22 cellular contexts compared by ENCODE assay signal in genomic region chr3:64365877-64366276, GRCh38.
DNase-seq lines count a peak whose midpoint lies in the region; ATAC-seq, FAIRE-seq and TF ChIP-seq lines count a peak whose summit lies in the region.
"Had no signal": no experiment of that assay in that cellular context is flagged by ENCODE, and none has a peak within 500 bp of the region (broad histone marks: within the 10 kb centered on the region; RNA-seq: fewer than 3 reads in every experiment).

No MANE protein-coding gene starts in this region.

- H4K20me1 ChIP-seq in IMR-90 (ENCODE audit: insufficient read depth, low read length) (peaks cover 5% of the 10 kb centered on the region; the same call in 1 of the 2 replicates), H1 (replicated peaks in 1 of 2; ENCODE audit: control insufficient read depth in 1 of 2, insufficient read depth in 2 of 2, low read length in 2 of 2) (no peaks in the 10 kb centered on the region), SK-N-SH (ENCODE audit: insufficient read depth) (no peaks in the 10 kb centered on the region)
- H4K20me1 ChIP-seq: BLaER1 treated with 17β-estradiol and CSF1 and Interleukin-3, amounts not matched to agents 10 nM and 100 nM had no signal

- H3F3A ChIP-seq in SK-N-SH (replicated peaks; ENCODE audit: insufficient read depth): no peaks in the 10 kb centered on the region

- TF ChIP-seq CTCF in IMR-90 (conservative IDR thresholded peaks at IDR 0.05; ENCODE audit: low read depth, low read length) (no peak), H1 (IDR thresholded peaks at IDR 0.05; ENCODE audit: control extremely low read depth in 1 of 3, insufficient read depth in 1 of 3, low read depth in 1 of 3, low read length in 3 of 3) (no peak), SK-N-SH (IDR thresholded peaks at IDR 0.05) (no peak)

- H3K27ac ChIP-seq in IMR-90 (ENCODE audit: insufficient read depth, low read length) (no peak overlapping the region), H1 (ENCODE audit: low read depth, low read length) (no peak overlapping the region), neuronal stem cell (replicated peaks; ENCODE audit: low read length) (no peak overlapping the region), SK-N-SH (ENCODE audit: low read depth in 2 of 2, low read length in 1 of 2) (no peak overlapping the region)
- H3K27ac ChIP-seq: 22Rv1; A549; BLaER1 treated with 17β-estradiol and CSF1 and Interleukin-3, amounts not matched to agents 10 nM and 100 nM; C4-2B had no signal

- TF ChIP-seq POLR2A in IMR-90 (IDR thresholded peaks at IDR 0.05; ENCODE audit: low read depth, low read length) (no peak), H1 (IDR thresholded peaks at IDR 0.05; ENCODE audit: control extremely low read depth in 1 of 2, low read depth in 2 of 2, low read length in 2 of 2) (no peak)

- no peak overlapping the region for H2AFZ ChIP-seq in IMR-90 (replicated peaks; ENCODE audit: low read length, poor library complexity)
- no peak overlapping the region for H2AFZ ChIP-seq in H1 (ENCODE audit: low read length)
- H2AFZ ChIP-seq in neuronal stem cell (ENCODE audit: low read length): no peak overlapping the region
- no peak overlapping the region for H2AFZ ChIP-seq in SK-N-SH (ENCODE audit: low read depth)

- H3K23ac ChIP-seq in IMR-90 (ENCODE audit: low read depth, low read length): no peak overlapping the region
- no peak overlapping the region for H3K23ac ChIP-seq in H1 (ENCODE audit: insufficient read length)
- H3K23ac ChIP-seq in neuronal stem cell (ENCODE audit: low read depth, low read length, poor library complexity): no peak overlapping the region

- no peak overlapping the region for H4K5ac ChIP-seq in IMR-90 (ENCODE audit: low read depth, low read length)
- H4K5ac ChIP-seq in H1 (ENCODE audit: insufficient read length, low read depth, low read length): no peak overlapping the region

- no peak overlapping the region for H2BK20ac ChIP-seq in IMR-90 (ENCODE audit: low read depth, low read length)
- no peak overlapping the region for H2BK20ac ChIP-seq in H1 (ENCODE audit: low read length)

- FAIRE-seq in H1 (lab: Jason Lieb, UNC): no peak
- FAIRE-seq: A549, D721Med, G401.6, GM12891, GM19239 had no signal

- H3K36me3 ChIP-seq in IMR-90 (ENCODE audit: control insufficient read depth, insufficient read depth, low read length) (no peaks in the 10 kb centered on the region), H1 (ENCODE audit: control insufficient read depth in 2 of 4, insufficient read depth in 4 of 4, low read length in 3 of 4) (no peaks in the 10 kb centered on the region), neuronal stem cell (replicated peaks in 1 of 2; ENCODE audit: control insufficient read depth in 2 of 2, insufficient read depth in 2 of 2, low read length in 2 of 2) (no peaks in the 10 kb centered on the region), SK-N-SH (replicated peaks in 1 of 2; ENCODE audit: control insufficient read depth in 1 of 2, insufficient read depth in 2 of 2, low read length in 1 of 2) (no peaks in the 10 kb centered on the region)
- H3K36me3 ChIP-seq: BLaER1 treated with 17β-estradiol and CSF1 and Interleukin-3, amounts not matched to agents 10 nM and 100 nM had no signal

- no peaks in the 10 kb centered on the region; the same call in 1 of the 2 replicates for H3K4me1 ChIP-seq in IMR-90 (ENCODE audit: control insufficient read depth, insufficient read depth, low read length)
- peaks cover 0 to 3% (median 0%) of the 10 kb centered on the region in 4 experiments; a peak in 1 of 7 replicates for H3K4me1 ChIP-seq in H1 (replicated peaks in 1 of 4; ENCODE audit: control insufficient read depth in 3 of 4, insufficient read depth in 4 of 4, low read length in 3 of 4)
- no peaks in the 10 kb centered on the region for H3K4me1 ChIP-seq in neuronal stem cell (ENCODE audit: control insufficient read depth in 2 of 2, insufficient read depth in 1 of 2, low read depth in 1 of 2, low read length in 2 of 2)
- H3K4me1 ChIP-seq in SK-N-SH (ENCODE audit: control insufficient read depth in 1 of 2, insufficient read depth in 2 of 2, low read depth in 1 of 2, low read length in 1 of 2): peaks cover 0 to 4% of the 10 kb centered on the region in 2 experiments; a peak in 1 of 4 replicates
- H3K4me1 ChIP-seq: A549; BLaER1 treated with 17β-estradiol and CSF1 and Interleukin-3, amounts not matched to agents 10 nM and 100 nM; Caco-2 had no signal

- POLR2A ChIA-PET in IMR-90 (lab: Charles Lee; ENCODE audit: unreplicated experiment): no interaction called here
- POLR2A ChIA-PET in H1 (lab: Charles Lee; ENCODE audit: partially characterized antibody): no interaction called here
- POLR2A ChIA-PET in SK-N-SH (lab: Yijun Ruan, JAX): no interaction called here

- H2BK5ac ChIP-seq in IMR-90 (ENCODE audit: low read depth, low read length, poor library complexity, severe bottlenecking) (no peak overlapping the region), H1 (ENCODE audit: low read depth, low read length) (no peak overlapping the region), neuronal stem cell (ENCODE audit: low read length) (no peak overlapping the region)

- peaks cover 4% of the 10 kb centered on the region; the same call in 1 of the 2 replicates for H3K9me1 ChIP-seq in IMR-90 (ENCODE audit: insufficient read depth, low read length)

- H4K91ac ChIP-seq in IMR-90 (ENCODE audit: insufficient read depth, low read depth, low read length): no peak overlapping the region
- H4K91ac ChIP-seq in H1 (replicated peaks; ENCODE audit: insufficient read length, low read length): no peak overlapping the region
- H4K91ac ChIP-seq in neuronal stem cell (ENCODE audit: low read depth, low read length, poor library complexity): no peak overlapping the region

- H3K27me3 ChIP-seq in IMR-90 (ENCODE audit: control insufficient read depth, insufficient read depth, low read length) (no peaks in the 10 kb centered on the region), H1 (replicated peaks in 1 of 4; ENCODE audit: control insufficient read depth in 3 of 4, extremely low read depth in 1 of 4, insufficient read depth in 3 of 4, low read length in 3 of 4) (no peaks in the 10 kb centered on the region), neuronal stem cell (ENCODE audit: control insufficient read depth in 3 of 3, insufficient read depth in 3 of 3, low read depth in 1 of 3, low read length in 3 of 3) (no peaks in the 10 kb centered on the region), SK-N-SH (ENCODE audit: insufficient read depth) (no peaks in the 10 kb centered on the region)
- H3K27me3 ChIP-seq: BLaER1 treated with 17β-estradiol and CSF1 and Interleukin-3, amounts not matched to agents 10 nM and 100 nM had no signal

- no TSS peak for BruUV-seq in IMR-90 (replicated peaks; lab: Mats Ljungman, UMichigan)

- no peak overlapping the region for H3K18ac ChIP-seq in IMR-90 (ENCODE audit: low read depth, low read length)
- no peak overlapping the region for H3K18ac ChIP-seq in H1 (ENCODE audit: extremely low read depth, low read length)
- H3K18ac ChIP-seq in neuronal stem cell (ENCODE audit: low read length): no peak overlapping the region

- H3K56ac ChIP-seq in IMR-90 (ENCODE audit: extremely low read depth, insufficient read depth, low read length): no peak overlapping the region
- no peak overlapping the region for H3K56ac ChIP-seq in H1 (replicated peaks; ENCODE audit: insufficient read length, low read depth, low read length)

- H3K79me1 ChIP-seq in IMR-90 (ENCODE audit: low read depth in 1 of 2, low read length in 2 of 2) (no peaks in the 10 kb centered on the region), H1 (ENCODE audit: low read depth, low read length) (no peaks in the 10 kb centered on the region), neuronal stem cell (ENCODE audit: low read depth, low read length) (no peaks in the 10 kb centered on the region)

- no CpG with 5 or more reads among the region's 5 CpGs for WGBS in IMR-90 (ENCODE audit: extremely low coverage in 2 of 2, insufficient read length in 1 of 2), 2 experiments
- 82% methylated on average over 5 of the region's 5 CpGs; no CpG with 5 or more reads in 1 of the 2 experiments for WGBS in H1 (ENCODE audit: extremely low coverage in 1 of 2, insufficient coverage in 1 of 2, insufficient read length in 1 of 2, insufficient replicate concordance in 2 of 2, low coverage in 1 of 2, low lambda C conversion rate in 2 of 2, missing lambda C conversion rate in 1 of 2), 2 experiments
- WGBS in neuronal stem cell (ENCODE audit: extremely low coverage in 2 of 2, insufficient read length in 2 of 2, insufficient replicate concordance in 1 of 2), 2 donors: no CpG with 5 or more reads among the region's 5 CpGs
- 80% methylated on average over 4 of the region's 5 CpGs for WGBS in SK-N-SH (ENCODE audit: low lambda C conversion rate)

- H3K9me3 ChIP-seq in IMR-90 (ENCODE audit: control insufficient read depth, insufficient read depth, low read length): no peaks in the 10 kb centered on the region
- no peaks in the 10 kb centered on the region for H3K9me3 ChIP-seq in H1 (ENCODE audit: insufficient read depth in 2 of 2, low read depth in 1 of 2, low read length in 1 of 2)
- no peaks in the 10 kb centered on the region for H3K9me3 ChIP-seq in neuronal stem cell (replicated peaks in 1 of 2; ENCODE audit: control insufficient read depth in 2 of 2, insufficient read depth in 1 of 2, low read depth in 1 of 2, low read length in 2 of 2)
- no peaks in the 10 kb centered on the region for H3K9me3 ChIP-seq in SK-N-SH
- H3K9me3 ChIP-seq: A549; BLaER1 treated with 17β-estradiol and CSF1 and Interleukin-3, amounts not matched to agents 10 nM and 100 nM; Caco-2 had no signal

- no peaks in the 10 kb centered on the region for H3K23me2 ChIP-seq in H1 (ENCODE audit: low read depth, low read length)

- H4K8ac ChIP-seq in IMR-90 (ENCODE audit: low read depth in 2 of 2, low read length in 2 of 2) (no peak overlapping the region), H1 (ENCODE audit: extremely low read depth, insufficient read depth, low read length) (no peak overlapping the region), neuronal stem cell (ENCODE audit: low read depth, low read length) (peak overlapping the region; percentile 25)

- TF ChIP-seq EP300 in H1 (IDR thresholded peaks at IDR 0.05; ENCODE audit: borderline replicate concordance in 1 of 2, low read depth in 2 of 2, low read length in 2 of 2) (no peak), SK-N-SH (IDR thresholded peaks at IDR 0.05; ENCODE audit: borderline replicate concordance in 1 of 2, low read depth in 1 of 2, low read length in 1 of 2) (no peak)

- H2BK15ac ChIP-seq in IMR-90 (ENCODE audit: low read depth, low read length): no peak overlapping the region
- no peak overlapping the region for H2BK15ac ChIP-seq in H1 (ENCODE audit: low read length)
- H2BK15ac ChIP-seq in neuronal stem cell (ENCODE audit: low read length): no peak overlapping the region

- in situ Hi-C loops in IMR-90 (cut with MboI; ENCODE audit: low sequenced_read_pairs): no loop called here

- CTCF ChIA-PET in IMR-90 (lab: Yijun Ruan, JAX) (no interaction called here), H1 (lab: Charles Lee; ENCODE audit: partially characterized antibody) (interaction anchor here (1.4 kb wide), 1 partner anchor 10 kb away, joined by 3 read pairs; no protein-coding TSS in a partner anchor), SK-N-SH (lab: Yijun Ruan, JAX) (no interaction called here)

- H3K14ac ChIP-seq in IMR-90 (replicated peaks; ENCODE audit: low read depth, low read length) (no peak overlapping the region), H1 (ENCODE audit: insufficient read length) (no peak overlapping the region), neuronal stem cell (ENCODE audit: low read length) (no peak overlapping the region)

- H3K9ac ChIP-seq in IMR-90 (ENCODE audit: low read depth, low read length) (no peak overlapping the region), H1 (replicated peaks in 1 of 4; ENCODE audit: extremely low read depth in 1 of 4, low read depth in 3 of 4, low read length in 3 of 4) (no peak overlapping the region), neuronal stem cell (ENCODE audit: low read depth, low read length, poor library complexity) (peak overlapping the region; percentile 64), SK-N-SH (no peak overlapping the region)
- H3K9ac ChIP-seq: BLaER1 treated with 17β-estradiol and CSF1 and Interleukin-3, amounts not matched to agents 10 nM and 100 nM had no signal

- H3K4me3 ChIP-seq in IMR-90 (ENCODE audit: insufficient read depth, low read depth, low read length) (no peak overlapping the region), H1 (ENCODE audit: extremely low read depth in 1 of 4, insufficient read depth in 2 of 4, low read depth in 3 of 4, low read length in 4 of 4) (no peak overlapping the region), neuronal stem cell (ENCODE audit: low read length in 2 of 2) (no peak overlapping the region), SK-N-SH (ENCODE audit: low read depth in 2 of 2, low read length in 1 of 2) (no peak overlapping the region)
- H3K4me3 ChIP-seq: A549; BLaER1 treated with 17β-estradiol and CSF1 and Interleukin-3, amounts not matched to agents 10 nM and 100 nM had no signal

- TF ChIP-seq RAD21 in IMR-90 (IDR thresholded peaks at IDR 0.05; ENCODE audit: low read length) (no peak), H1 (IDR thresholded peaks at IDR 0.05 in 1 of 2, conservative IDR thresholded peaks at IDR 0.05 in 1 of 2; ENCODE audit: low read depth in 2 of 2, low read length in 2 of 2) (no peak), SK-N-SH (IDR thresholded peaks at IDR 0.05; ENCODE audit: low read length) (no peak)

- H2AK9ac ChIP-seq in IMR-90 (replicated peaks; ENCODE audit: low read depth, low read length, poor library complexity): peak overlapping the region; percentile 23

- ATAC-seq in IMR-90 (ENCODE audit: low read depth) (no peak), HG02981 (IDR thresholded peaks at IDR 0.05; ENCODE audit: unreplicated experiment) (no peak)
- ATAC-seq: A549; CD8-positive, alpha-beta T cell had no signal

- H3K4ac ChIP-seq in IMR-90 (ENCODE audit: low read depth, low read length) (no peak overlapping the region; the same call in 1 of the 2 replicates), H1 (replicated peaks; ENCODE audit: insufficient read length, low read depth, low read length) (no peak overlapping the region), neuronal stem cell (ENCODE audit: low read length) (no peak overlapping the region)

- 0 out of 2 replicates have a peak overlapping the region, but pooled peaks have one; percentile 42 for H2BK12ac ChIP-seq in H1 (ENCODE audit: low read depth, low read length)
- H2BK12ac ChIP-seq in neuronal stem cell (ENCODE audit: low read length): no peak overlapping the region

- H3K79me2 ChIP-seq in H1 (ENCODE audit: control insufficient read depth in 1 of 2, insufficient read depth in 2 of 2, low read length in 2 of 2): no peaks in the 10 kb centered on the region
- no peaks in the 10 kb centered on the region for H3K79me2 ChIP-seq in SK-N-SH (ENCODE audit: insufficient read depth)

- H3K4me2 ChIP-seq in IMR-90 (ENCODE audit: low read depth, low read length) (no peak overlapping the region), H1 (ENCODE audit: insufficient read depth in 1 of 2, low read depth in 2 of 2, low read length in 2 of 2) (no peak overlapping the region), neuronal stem cell (ENCODE audit: insufficient read depth, low read length, poor library complexity, severe bottlenecking) (no peak overlapping the region), SK-N-SH (no peak overlapping the region)
- H3K4me2 ChIP-seq: A549; BLaER1 treated with 17β-estradiol and CSF1 and Interleukin-3, amounts not matched to agents 10 nM and 100 nM had no signal

- no peaks in the 10 kb centered on the region for H3K9me2 ChIP-seq in SK-N-SH

- dilution Hi-C loops in IMR-90 (cut with HindIII; ENCODE audit: low sequenced_read_pairs, unreplicated experiment): no loop called here

- intact Hi-C loops in IMR-90 (cut with micrococcal nuclease): no loop called here

- DNase-seq in IMR-90: no peak
- DNase-seq in H1 (ENCODE audit: low read depth in 1 of 2, low spot score in 2 of 2): no peak
- DNase-seq in islet precursor cell: peak; percentile 24
- no peak for DNase-seq in neuronal stem cell (ENCODE audit: low spot score)
- no peak for DNase-seq in SK-N-SH
- no peak for DNase-seq in activated T-cell treated with anti-CD3 and anti-CD28 coated beads for 4 hours
- DNase-seq: AML-193; Caco-2; Calu3; CD4-positive, alpha-beta T cell; CD8-positive, alpha-beta T cell; DMS79 treated with DMSO at 0.1 percent for 48 hours; GF-D8 had no signal

- H2BK120ac ChIP-seq in IMR-90 (ENCODE audit: low read depth, low read length) (no peak overlapping the region), H1 (replicated peaks; ENCODE audit: low read depth, low read length) (no peak overlapping the region), neuronal stem cell (ENCODE audit: low read depth, low read length) (no peak overlapping the region)

- no peak overlapping the region for H2AK5ac ChIP-seq in IMR-90 (ENCODE audit: low read depth, low read length)
- no peak overlapping the region for H2AK5ac ChIP-seq in H1 (ENCODE audit: low read depth, low read length)
- H2AK5ac ChIP-seq in neuronal stem cell (ENCODE audit: low read depth, low read length): no peak overlapping the region
